In the genomic region with DNA sequence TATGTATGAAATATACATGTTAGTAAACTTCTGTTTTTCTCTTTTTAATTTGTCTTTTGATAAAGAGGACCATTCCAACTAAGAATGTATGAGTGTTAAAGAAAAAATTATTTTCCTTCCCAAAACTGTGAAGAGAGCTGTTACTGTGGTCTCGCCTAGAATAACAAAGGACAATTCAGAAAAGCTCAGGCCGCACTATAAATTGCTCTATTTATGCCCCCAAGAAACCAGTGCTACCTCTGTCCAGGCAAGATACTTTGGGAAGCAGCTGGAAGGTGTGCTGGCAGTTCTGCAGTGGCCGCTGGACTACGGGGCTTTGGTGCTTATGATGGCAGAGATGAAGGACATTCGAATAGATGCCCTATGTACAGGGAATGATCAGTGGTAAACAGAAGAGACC, we compare ENCODE assay signal across 1 cellular context.
TF ChIP-seq lines count a peak whose summit lies in the region.

No MANE protein-coding gene starts in this region.

TF ChIP-seq in K562, 482 proteins besides CTCF, POLR2A, EP300 and RAD21:
- TF ChIP-seq PPARD (CRISPR knock-in tag; IDR thresholded peaks at IDR 0.05), result no peak
- TF ChIP-seq ZBTB1 (CRISPR knock-in tag; IDR thresholded peaks at IDR 0.05; ENCODE audit: borderline replicate concordance, low read depth), result no peak
- TF ChIP-seq STAT5A (IDR thresholded peaks at IDR 0.05; ENCODE audit: borderline replicate concordance, low read length), result no peak
- TF ChIP-seq SRSF9 (IDR thresholded peaks at IDR 0.05; ENCODE audit: borderline replicate concordance, low read depth, low read length), result no peak
- no peak for TF ChIP-seq ZNF764 (CRISPR knock-in tag; IDR thresholded peaks at IDR 0.05; ENCODE audit: low read depth)
- TF ChIP-seq NUFIP1 (IDR thresholded peaks at IDR 0.05; ENCODE audit: partially characterized antibody), result no peak
- TF ChIP-seq, protein P1, sequence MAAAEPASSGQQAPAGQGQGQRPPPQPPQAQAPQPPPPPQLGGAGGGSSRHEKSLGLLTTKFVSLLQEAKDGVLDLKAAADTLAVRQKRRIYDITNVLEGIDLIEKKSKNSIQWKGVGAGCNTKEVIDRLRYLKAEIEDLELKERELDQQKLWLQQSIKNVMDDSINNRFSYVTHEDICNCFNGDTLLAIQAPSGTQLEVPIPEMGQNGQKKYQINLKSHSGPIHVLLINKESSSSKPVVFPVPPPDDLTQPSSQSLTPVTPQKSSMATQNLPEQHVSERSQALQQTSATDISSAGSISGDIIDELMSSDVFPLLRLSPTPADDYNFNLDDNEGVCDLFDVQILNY (CRISPR knock-in tag; IDR thresholded peaks at IDR 0.05), result no peak
- TF ChIP-seq, protein P2, sequence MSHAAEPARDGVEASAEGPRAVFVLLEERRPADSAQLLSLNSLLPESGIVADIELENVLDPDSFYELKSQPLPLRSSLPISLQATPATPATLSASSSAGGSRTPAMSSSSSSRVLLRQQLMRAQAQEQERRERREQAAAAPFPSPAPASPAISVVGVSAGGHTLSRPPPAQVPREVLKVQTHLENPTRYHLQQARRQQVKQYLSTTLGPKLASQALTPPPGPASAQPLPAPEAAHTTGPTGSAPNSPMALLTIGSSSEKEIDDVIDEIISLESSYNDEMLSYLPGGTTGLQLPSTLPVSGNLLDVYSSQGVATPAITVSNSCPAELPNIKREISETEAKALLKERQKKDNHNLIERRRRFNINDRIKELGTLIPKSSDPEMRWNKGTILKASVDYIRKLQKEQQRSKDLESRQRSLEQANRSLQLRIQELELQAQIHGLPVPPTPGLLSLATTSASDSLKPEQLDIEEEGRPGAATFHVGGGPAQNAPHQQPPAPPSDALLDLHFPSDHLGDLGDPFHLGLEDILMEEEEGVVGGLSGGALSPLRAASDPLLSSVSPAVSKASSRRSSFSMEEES (CRISPR knock-in tag; IDR thresholded peaks at IDR 0.05), result no peak
- TF ChIP-seq KLF13 (tag; IDR thresholded peaks at IDR 0.05; ENCODE audit: borderline replicate concordance, low read depth), result no peak
- TF ChIP-seq MXI1 (IDR thresholded peaks at IDR 0.05; ENCODE audit: low read depth, low read length), result no peak
- no peak for TF ChIP-seq MECOM (CRISPR knock-in tag; IDR thresholded peaks at IDR 0.05)
- TF ChIP-seq, protein P3, sequence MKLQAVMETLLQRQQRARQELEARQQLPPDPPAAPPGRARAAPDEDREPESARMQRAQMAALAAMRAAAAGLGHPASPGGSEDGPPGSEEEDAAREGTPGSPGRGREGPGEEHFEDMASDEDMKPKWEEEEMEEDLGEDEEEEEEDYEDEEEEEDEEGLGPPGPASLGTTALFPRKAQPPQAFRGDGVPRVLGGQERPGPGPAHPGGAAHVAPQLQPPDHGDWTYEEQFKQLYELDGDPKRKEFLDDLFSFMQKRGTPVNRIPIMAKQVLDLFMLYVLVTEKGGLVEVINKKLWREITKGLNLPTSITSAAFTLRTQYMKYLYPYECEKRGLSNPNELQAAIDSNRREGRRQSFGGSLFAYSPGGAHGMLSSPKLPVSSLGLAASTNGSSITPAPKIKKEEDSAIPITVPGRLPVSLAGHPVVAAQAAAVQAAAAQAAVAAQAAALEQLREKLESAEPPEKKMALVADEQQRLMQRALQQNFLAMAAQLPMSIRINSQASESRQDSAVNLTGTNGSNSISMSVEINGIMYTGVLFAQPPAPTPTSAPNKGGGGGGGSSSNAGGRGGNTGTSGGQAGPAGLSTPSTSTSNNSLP (IDR thresholded peaks at IDR 0.05; ENCODE audit: borderline replicate concordance, low read depth, low read length), result no peak
- TF ChIP-seq HOXB6 (CRISPR knock-in tag; IDR thresholded peaks at IDR 0.05; ENCODE audit: borderline replicate concordance), result no peak
- TF ChIP-seq, protein P4, sequence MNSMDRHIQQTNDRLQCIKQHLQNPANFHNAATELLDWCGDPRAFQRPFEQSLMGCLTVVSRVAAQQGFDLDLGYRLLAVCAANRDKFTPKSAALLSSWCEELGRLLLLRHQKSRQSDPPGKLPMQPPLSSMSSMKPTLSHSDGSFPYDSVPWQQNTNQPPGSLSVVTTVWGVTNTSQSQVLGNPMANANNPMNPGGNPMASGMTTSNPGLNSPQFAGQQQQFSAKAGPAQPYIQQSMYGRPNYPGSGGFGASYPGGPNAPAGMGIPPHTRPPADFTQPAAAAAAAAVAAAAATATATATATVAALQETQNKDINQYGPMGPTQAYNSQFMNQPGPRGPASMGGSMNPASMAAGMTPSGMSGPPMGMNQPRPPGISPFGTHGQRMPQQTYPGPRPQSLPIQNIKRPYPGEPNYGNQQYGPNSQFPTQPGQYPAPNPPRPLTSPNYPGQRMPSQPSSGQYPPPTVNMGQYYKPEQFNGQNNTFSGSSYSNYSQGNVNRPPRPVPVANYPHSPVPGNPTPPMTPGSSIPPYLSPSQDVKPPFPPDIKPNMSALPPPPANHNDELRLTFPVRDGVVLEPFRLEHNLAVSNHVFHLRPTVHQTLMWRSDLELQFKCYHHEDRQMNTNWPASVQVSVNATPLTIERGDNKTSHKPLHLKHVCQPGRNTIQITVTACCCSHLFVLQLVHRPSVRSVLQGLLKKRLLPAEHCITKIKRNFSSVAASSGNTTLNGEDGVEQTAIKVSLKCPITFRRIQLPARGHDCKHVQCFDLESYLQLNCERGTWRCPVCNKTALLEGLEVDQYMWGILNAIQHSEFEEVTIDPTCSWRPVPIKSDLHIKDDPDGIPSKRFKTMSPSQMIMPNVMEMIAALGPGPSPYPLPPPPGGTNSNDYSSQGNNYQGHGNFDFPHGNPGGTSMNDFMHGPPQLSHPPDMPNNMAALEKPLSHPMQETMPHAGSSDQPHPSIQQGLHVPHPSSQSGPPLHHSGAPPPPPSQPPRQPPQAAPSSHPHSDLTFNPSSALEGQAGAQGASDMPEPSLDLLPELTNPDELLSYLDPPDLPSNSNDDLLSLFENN (IDR thresholded peaks at IDR 0.05; ENCODE audit: low read depth in 2 of 2, low read length in 2 of 2), result no peak
- TF ChIP-seq SRSF3 (IDR thresholded peaks at IDR 0.05; ENCODE audit: insufficient read depth, low read length), result no peak
